ENCODE assay signal across 7 cellular contexts in the genomic region with DNA sequence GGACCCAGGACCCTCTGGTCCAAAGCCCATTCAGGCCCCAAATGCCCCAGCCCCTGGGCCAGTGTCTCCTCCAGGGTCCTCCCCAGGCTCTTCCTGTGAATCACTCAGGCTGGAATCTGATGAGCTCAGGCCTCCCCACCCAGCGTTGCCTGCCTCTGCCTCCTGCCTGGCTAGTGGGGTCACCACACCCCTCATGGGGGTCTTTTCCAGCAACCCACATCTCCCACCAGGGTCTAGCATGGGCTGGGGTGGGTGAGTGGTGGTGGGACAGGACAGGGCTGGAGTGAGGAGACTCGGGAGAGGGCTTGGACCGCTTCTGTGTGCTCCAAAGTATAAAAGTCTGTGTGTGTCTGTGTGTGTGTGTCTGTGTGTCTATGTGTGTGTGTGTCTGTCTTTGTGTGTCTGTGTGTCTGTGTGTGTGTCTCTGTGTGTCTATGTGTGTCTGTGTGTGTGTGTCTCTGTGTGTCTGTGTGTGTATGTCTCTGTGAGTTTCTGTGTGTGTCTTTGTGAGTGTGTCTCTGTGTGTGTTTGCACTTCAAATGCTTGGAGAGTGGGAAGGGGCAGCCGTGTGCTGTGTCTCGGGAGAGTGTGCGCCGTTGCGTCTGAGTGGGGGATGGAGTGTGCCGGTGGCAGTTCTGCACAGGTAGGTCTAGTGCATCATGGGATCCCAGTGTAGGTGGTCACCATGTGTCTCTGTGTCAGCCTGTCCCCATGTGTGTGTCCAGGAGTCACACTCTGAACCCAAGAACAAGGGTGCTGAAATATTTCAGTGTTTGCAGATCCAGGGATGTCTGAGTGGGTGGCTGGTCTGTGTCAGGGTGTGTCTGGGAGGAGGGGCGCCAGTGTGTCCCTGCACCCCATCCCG. TPM values are rescaled to one million over a fixed set of nuclear protein-coding genes. Genes with fewer than 3 reads are reported as not detected.
DNase-seq lines count a peak whose midpoint lies in the region; ATAC-seq and TF ChIP-seq lines count a peak whose summit lies in the region.
"Had no signal": no experiment of that assay in that cellular context is flagged by ENCODE, and none has a peak within 500 bp of the region (broad histone marks: within the 10 kb centered on the region; RNA-seq: fewer than 3 reads in every experiment).

No MANE protein-coding gene starts in this region.

- H3K4me1 ChIP-seq in foreskin keratinocyte, result peaks cover 18% of the 10 kb centered on the region
- H3K4me1 ChIP-seq in upper lobe of left lung, result peaks cover 25 to 32% (median 27%) of the 10 kb centered on the region in 4 donors
- peaks cover 11% of the 10 kb centered on the region for H3K4me1 ChIP-seq in body of pancreas

- peaks cover 44% of the 10 kb centered on the region for H3K4me1 Mint-ChIP-seq in activated T-cell treated with anti-CD3 and anti-CD28 coated beads, Interleukin-2, amount 50 U/mL, for 72 hours (ENCODE audit: low read depth)

- no peaks in the 10 kb centered on the region for H3K36me3 Mint-ChIP-seq in activated T-cell treated with anti-CD3 and anti-CD28 coated beads, Interleukin-2, amount 50 U/mL, for 72 hours (ENCODE audit: insufficient read depth in 2 of 2)

- intact Hi-C loops in body of pancreas (cut with DNase I), result no loop called here

- H3K4me3 ChIP-seq in upper lobe of left lung (no peak overlapping the region), body of pancreas (no peak overlapping the region)

- DNase-seq in activated T-cell treated with anti-CD3 and anti-CD28 coated beads, Interleukin-2, amount 50 U/mL, for 72 hours, result no peak
- DNase-seq in activated T-cell treated with anti-CD3 and anti-CD28 coated beads for 4 hours (no peak), foreskin keratinocyte (peak in 1 of 2 donors; percentile 79), upper lobe of left lung (peak in 1 of 2 donors; percentile 28), NCI-H345 treated with DMSO at 0.1 percent for 48 hours (lab: John Stamatoyannopoulos, UW; ENCODE audit: unreplicated experiment) (no peak), body of pancreas (no peak)

- TF ChIP-seq EP300 in upper lobe of left lung (IDR thresholded peaks at IDR 0.05), result no peak

- H3K4me3 Mint-ChIP-seq in activated T-cell treated with anti-CD3 and anti-CD28 coated beads, Interleukin-2, amount 50 U/mL, for 72 hours, result peak overlapping the region in 1 of 2 donors; percentile 0

- no peak for ATAC-seq in activated T-cell treated with anti-CD3 and anti-CD28 coated beads, Interleukin-2, amount 50 U/mL, for 72 hours (replicated peaks in 1 of 2)
- ATAC-seq in foreskin keratinocyte (peak; percentile 42), upper lobe of left lung (ENCODE audit: low FRiP score in 2 of 2) (peak in 1 of 2 donors; percentile 74), body of pancreas (no peak)

- TF ChIP-seq CTCF in foreskin keratinocyte (conservative IDR thresholded peaks at IDR 0.05) (no peak), upper lobe of left lung (IDR thresholded peaks at IDR 0.05) (no peak), body of pancreas (IDR thresholded peaks at IDR 0.05) (no peak)

- peak overlapping the region; percentile 3 for H3K27ac Mint-ChIP-seq in activated T-cell treated with anti-CD3 and anti-CD28 coated beads, Interleukin-2, amount 50 U/mL, for 72 hours

- no peaks in the 10 kb centered on the region for H3K9me3 Mint-ChIP-seq in activated T-cell treated with anti-CD3 and anti-CD28 coated beads, Interleukin-2, amount 50 U/mL, for 72 hours

- TF ChIP-seq POLR2A in upper lobe of left lung (IDR thresholded peaks at IDR 0.05) (no peak), body of pancreas (IDR thresholded peaks at IDR 0.05) (no peak)

- H3K27me3 ChIP-seq in foreskin keratinocyte (no peaks in the 10 kb centered on the region), upper lobe of left lung (no peaks in the 10 kb centered on the region), body of pancreas (no peaks in the 10 kb centered on the region)

- H3K36me3 ChIP-seq in upper lobe of left lung (peaks cover 0 to 7% (median 1%) of the 10 kb centered on the region in 4 donors), body of pancreas (replicated peaks in 1 of 2; ENCODE audit: insufficient read depth in 1 of 2, low read depth in 2 of 2) (no peaks in the 10 kb centered on the region)

- H3K9me3 ChIP-seq in upper lobe of left lung (no peaks in the 10 kb centered on the region), body of pancreas (no peaks in the 10 kb centered on the region)

- WGBS in upper lobe of left lung, 2 donors, result 80 to 86% methylated on average over 6 to 11 of the region's 11 CpGs
- 61 to 78% methylated on average over 9 of the region's 11 CpGs for WGBS in body of pancreas, 2 donors

- H3K27ac ChIP-seq in foreskin keratinocyte, result peak overlapping the region; percentile 11
- peak overlapping the region; percentile 43 to 61 (median 51) for H3K27ac ChIP-seq in upper lobe of left lung
- H3K27ac ChIP-seq in body of pancreas, result peak overlapping the region in 2 of 4 donors; percentile 2 to 9
- H3K27ac ChIP-seq: HL-60 had no signal

- H3K27me3 Mint-ChIP-seq in activated T-cell treated with anti-CD3 and anti-CD28 coated beads, Interleukin-2, amount 50 U/mL, for 72 hours (ENCODE audit: low read depth), result no peaks in the 10 kb centered on the region

RNA-seq across cellular contexts. Expression of a gene that starts 8.8 kb away (rescaled TPM):
- total RNA-seq in activated T-cell treated with anti-CD3 and anti-CD28 coated beads, Interleukin-2, amount 50 U/mL, for 72 hours, result 1 to 10 TPM; 1.8 to 2.8 TPM
- total RNA-seq in foreskin keratinocyte, result 35.5 and 40.6 TPM in 2 replicates
- 42.0 and 43.8 TPM in 2 replicates for polyA plus RNA-seq in foreskin keratinocyte
- 10 to 100 TPM in 1 of 6 donors, 1 to 10 TPM in 5; 5.2 to 19.0 (median 8.9) TPM for total RNA-seq in upper lobe of left lung
- 10 to 100 TPM in 1 of 2 donors, under 1 TPM in 1; 0.99 to 11.4 TPM for total RNA-seq in body of pancreas

RNA-seq across cellular contexts. Expression of a gene that starts 10.6 kb away (rescaled TPM):
- 1 to 10 TPM; 3.0 to 3.9 TPM for total RNA-seq in activated T-cell treated with anti-CD3 and anti-CD28 coated beads, Interleukin-2, amount 50 U/mL, for 72 hours
- total RNA-seq in foreskin keratinocyte (not detected in 2 replicates), upper lobe of left lung (10 to 100 TPM in 2 of 6 donors, 1 to 10 TPM in 3, under 1 TPM in 1; 0.59 to 85.6 (median 6.5) TPM), body of pancreas (10 to 100 TPM; 10.6 to 86.0 TPM)
- 0.04 and 0.08 TPM in 2 replicates for polyA plus RNA-seq in foreskin keratinocyte

RNA-seq across cellular contexts. Expression of a gene that starts 17.5 kb away (rescaled TPM):
- total RNA-seq in activated T-cell treated with anti-CD3 and anti-CD28 coated beads, Interleukin-2, amount 50 U/mL, for 72 hours, result 10 to 100 TPM; 41.4 to 46.4 TPM
- total RNA-seq in foreskin keratinocyte, result 87.8 and 99.8 TPM in 2 replicates
- polyA plus RNA-seq in foreskin keratinocyte, result 110 and 119 TPM in 2 replicates
- 10 to 100 TPM; 34.8 to 63.8 (median 37.1) TPM for total RNA-seq in upper lobe of left lung
- 10 to 100 TPM; 19.4 to 23.1 TPM for total RNA-seq in body of pancreas

RNA-seq across cellular contexts. Expression of a gene that starts 20.0 kb away (rescaled TPM):
- total RNA-seq in activated T-cell treated with anti-CD3 and anti-CD28 coated beads, Interleukin-2, amount 50 U/mL, for 72 hours, result 1 to 10 TPM; 6.3 to 8.3 TPM
- total RNA-seq in foreskin keratinocyte, result 8.3 and 9.7 TPM in 2 replicates
- polyA plus RNA-seq in foreskin keratinocyte, result 8.5 and 10.8 TPM in 2 replicates
- 10 to 100 TPM; 15.7 to 48.9 (median 27.4) TPM for total RNA-seq in upper lobe of left lung
- 10 to 100 TPM; 17.8 to 20.8 TPM for total RNA-seq in body of pancreas

RNA-seq across cellular contexts. Expression of a gene that starts 35.7 kb away (rescaled TPM):
- under 1 TPM in 1 of 2 donors, not detected in 1; 0.10 TPM for total RNA-seq in activated T-cell treated with anti-CD3 and anti-CD28 coated beads, Interleukin-2, amount 50 U/mL, for 72 hours
- total RNA-seq in foreskin keratinocyte (0.04 TPM in 1 of 2 replicates, not detected in the other), upper lobe of left lung (1 to 10 TPM in 1 of 6 donors, under 1 TPM in 1, not detected in 4; 0.29 to 1.9 TPM), body of pancreas (1 to 10 TPM; 1.6 to 2.1 TPM)
- 0.02 and 0.04 TPM in 2 replicates for polyA plus RNA-seq in foreskin keratinocyte
